28 cellular contexts compared by ENCODE assay signal in the genomic region with DNA sequence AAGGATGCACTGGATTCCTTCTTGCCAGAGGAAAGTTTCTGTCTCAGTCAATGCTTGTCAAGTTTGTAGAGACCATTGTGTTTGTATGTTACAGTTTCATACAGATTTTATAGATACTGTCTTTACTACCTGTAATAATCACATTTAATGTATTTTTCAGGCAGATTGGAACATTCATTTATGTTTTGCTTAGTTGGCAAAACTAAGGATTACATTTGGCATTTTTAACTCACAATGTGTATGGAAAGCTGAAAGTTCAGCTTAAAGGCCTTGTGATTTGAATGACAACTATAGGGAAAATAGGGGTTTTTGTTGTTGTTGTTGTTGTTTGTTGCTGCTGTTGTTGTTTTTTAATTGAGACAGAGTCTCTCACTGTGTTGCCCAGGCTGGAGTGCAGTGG.
"Had no signal": no experiment of that assay in that cellular context is flagged by ENCODE, and none has a peak within 500 bp of the region (broad histone marks: within the 10 kb centered on the region; RNA-seq: fewer than 3 reads in every experiment).

No MANE protein-coding gene starts in this region.

- H3K4me1 Mint-ChIP-seq: immature natural killer cell; stimulated activated memory B cell treated with anti-CD40 and anti-IgM and Interleukin-4, amounts not matched to agents 10 μg/mL and 1 μg/mL and 100 μg/mL, for 72 hours had no signal

- H3K36me3 ChIP-seq: ovary, right atrium auricular region, uterus had no signal

- H3K4me1 ChIP-seq: right atrium auricular region, spleen, tibial nerve, uterus had no signal

- FAIRE-seq: islet of Langerhans, kidney had no signal

- H3K9me3 Mint-ChIP-seq: immature natural killer cell; naive thymus-derived CD4-positive, alpha-beta T cell; natural killer cell treated with Interleukin-12 subunit alpha and Interleukin-12 subunit beta and Interleukin-15 and Interleukin-18, amount 100 ng/mL, for 72 hours; stimulated activated memory B cell treated with anti-CD40 and anti-IgM and Interleukin-4, amounts not matched to agents 10 μg/mL and 1 μg/mL and 100 μg/mL, for 72 hours; stimulated activated naive CD8-positive, alpha-beta T cell treated with anti-CD3 and anti-CD28 coated beads, Interleukin-15, amount 100 ng/mL, for 72 hours; type B pancreatic cell had no signal

- H3K27me3 Mint-ChIP-seq: naive thymus-derived CD4-positive, alpha-beta T cell; natural killer cell treated with Interleukin-12 subunit alpha and Interleukin-12 subunit beta and Interleukin-15 and Interleukin-18, amount 100 ng/mL, for 72 hours; progenitor cell of endocrine pancreas; stimulated activated memory B cell treated with anti-CD40 and anti-IgM and Interleukin-4, amounts not matched to agents 10 μg/mL and 1 μg/mL and 100 μg/mL, for 72 hours; stimulated activated naive CD8-positive, alpha-beta T cell treated with anti-CD3 and anti-CD28 coated beads, Interleukin-15, amount 100 ng/mL, for 72 hours; type B pancreatic cell had no signal

- DNase-seq: hypothalamus; immature natural killer cell; kidney; left ventricle myocardium inferior; mesendoderm; midbrain; mucosa of descending colon; naive thymus-derived CD4-positive, alpha-beta T cell; ovary; spleen; stimulated activated CD4-positive, alpha-beta T cell treated with anti-CD3 and anti-CD28 coated beads, Interleukin-1b, Interleukin-23, amount 100 ng/mL, for 48 hours; stimulated activated CD4-positive, alpha-beta T cell treated with anti-CD3 and anti-CD28 coated beads, Interleukin-2, amount 100 ng/mL, for 48 hours; stimulated activated CD4-positive, alpha-beta T cell treated with anti-CD3 and anti-CD28 coated beads, Interleukin-4, amount 100 ng/mL, for 4 hours; stimulated activated CD8-positive, alpha-beta memory T cell treated with anti-CD3 and anti-CD28 coated beads, Interleukin-4, amount 100 ng/mL, for 48 hours; stimulated activated naive CD4-positive, alpha-beta T cell treated with Interleukin-2 at 50 U/mL for 16 hours; stimulated activated naive CD8-positive, alpha-beta T cell treated with anti-CD3 and anti-CD28 coated beads, Interleukin-15, amount 100 ng/mL, for 72 hours; substantia nigra; uterus had no signal

- H3K4me3 Mint-ChIP-seq: immature natural killer cell; naive thymus-derived CD4-positive, alpha-beta T cell; natural killer cell treated with Interleukin-12 subunit alpha and Interleukin-12 subunit beta and Interleukin-15 and Interleukin-18, amount 100 ng/mL, for 72 hours; stimulated activated memory B cell treated with anti-CD40 and anti-IgM and Interleukin-4, amounts not matched to agents 10 μg/mL and 1 μg/mL and 100 μg/mL, for 72 hours; stimulated activated naive CD8-positive, alpha-beta T cell treated with anti-CD3 and anti-CD28 coated beads, Interleukin-15, amount 100 ng/mL, for 72 hours; type B pancreatic cell had no signal

- H3K27ac Mint-ChIP-seq: immature natural killer cell; naive thymus-derived CD4-positive, alpha-beta T cell; natural killer cell treated with Interleukin-12 subunit alpha and Interleukin-12 subunit beta and Interleukin-15 and Interleukin-18, amount 100 ng/mL, for 72 hours; progenitor cell of endocrine pancreas; stimulated activated memory B cell treated with anti-CD40 and anti-IgM and Interleukin-4, amounts not matched to agents 10 μg/mL and 1 μg/mL and 100 μg/mL, for 72 hours; type B pancreatic cell had no signal

- ATAC-seq: mucosa of descending colon; naive thymus-derived CD4-positive, alpha-beta T cell; natural killer cell treated with Interleukin-12 subunit alpha and Interleukin-12 subunit beta and Interleukin-15 and Interleukin-18, amount 100 ng/mL, for 72 hours; sciatic nerve; stimulated activated memory B cell treated with anti-CD40 and anti-IgM and Interleukin-4, amounts not matched to agents 10 μg/mL and 1 μg/mL and 100 μg/mL, for 72 hours; stimulated activated naive CD8-positive, alpha-beta T cell treated with anti-CD3 and anti-CD28 coated beads, Interleukin-15, amount 100 ng/mL, for 72 hours had no signal

- H3K27me3 ChIP-seq: ovary, right atrium auricular region, spleen, tibial nerve, uterus had no signal

- H3K4me3 ChIP-seq: left ventricle myocardium inferior, lung, mucosa of descending colon, ovary, right atrium auricular region, skin epidermis, spleen, tibial nerve, uterus had no signal

- H3K27ac ChIP-seq: left ventricle myocardium inferior, ovary, right atrium auricular region, skin epidermis, spleen, tibial nerve, uterus had no signal

- H3K9me3 ChIP-seq: left ventricle myocardium inferior, mucosa of descending colon, ovary, right atrium auricular region, spleen, tibial nerve, uterus had no signal
